In the genomic region with DNA sequence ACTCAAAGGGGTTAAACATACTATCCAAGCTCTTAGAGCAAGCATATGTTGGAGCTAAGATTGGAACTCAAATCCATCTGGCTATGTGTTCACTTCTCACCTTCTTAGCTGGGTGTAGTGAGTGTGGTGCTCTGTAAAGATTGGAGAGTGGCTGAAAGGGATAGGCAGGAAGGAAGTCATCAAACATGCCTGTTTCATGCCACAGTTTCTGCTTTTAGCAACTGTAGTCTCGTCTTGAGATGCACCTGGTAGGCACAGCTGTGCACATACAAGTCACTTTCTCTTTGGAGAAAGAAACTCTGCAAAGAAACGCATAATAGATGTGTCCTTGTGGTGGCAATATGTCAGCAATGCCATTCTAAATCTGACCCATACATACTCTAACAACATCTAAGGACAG, we compare ENCODE assay signal across 24 cellular contexts.
DNase-seq lines count a peak whose midpoint lies in the region; ATAC-seq, FAIRE-seq and TF ChIP-seq lines count a peak whose summit lies in the region.
"Had no signal": no experiment of that assay in that cellular context is flagged by ENCODE, and none has a peak within 500 bp of the region (broad histone marks: within the 10 kb centered on the region; RNA-seq: fewer than 3 reads in every experiment).

No MANE protein-coding gene starts in this region.

- H3K27ac Mint-ChIP-seq in activated naive CD8-positive, alpha-beta T cell treated with anti-CD3 and anti-CD28 coated beads for 36 hours, result no peak overlapping the region
- H3K27ac Mint-ChIP-seq: CD8-positive, alpha-beta T cell had no signal

- no peaks in the 10 kb centered on the region for H3K9me3 ChIP-seq in stomach

- WGBS in stomach, 5 donors, result 49 to 58% (median 52%) methylated on average over 2 of the region's 2 CpGs

- H3K4me3 ChIP-seq in bronchial epithelial cell (ENCODE audit: low read depth, low read length) (no peak overlapping the region), stomach (no peak overlapping the region)
- H3K4me3 ChIP-seq: SK-N-MC had no signal

- no peak overlapping the region for H3K27ac ChIP-seq in stomach
- H3K27ac ChIP-seq: HL-60, KMS-11, RWPE1, SK-N-MC had no signal

- intact Hi-C loops in stomach (cut with DNase I; ENCODE audit: low total_unique reads), result no loop called here

- H3K4me1 Mint-ChIP-seq in activated naive CD8-positive, alpha-beta T cell treated with anti-CD3 and anti-CD28 coated beads for 36 hours, result no peaks in the 10 kb centered on the region

- peaks cover 1% of the 10 kb centered on the region for H3K27me3 ChIP-seq in bronchial epithelial cell (ENCODE audit: control insufficient read depth, insufficient read depth, low read length)
- H3K27me3 ChIP-seq in stomach, result no peaks in the 10 kb centered on the region

- ATAC-seq in GM19324 (IDR thresholded peaks at IDR 0.05; ENCODE audit: low FRiP score, unreplicated experiment), result peak; percentile 56
- ATAC-seq: CD8-positive, alpha-beta T cell; HepG2 had no signal

- no peak overlapping the region for H3K4me3 Mint-ChIP-seq in activated naive CD8-positive, alpha-beta T cell treated with anti-CD3 and anti-CD28 coated beads for 36 hours
- H3K4me3 Mint-ChIP-seq: CD8-positive, alpha-beta T cell had no signal

- TF ChIP-seq EP300 in stomach (IDR thresholded peaks at IDR 0.05), result no peak

- peaks cover 7% of the 10 kb centered on the region for H3K27me3 Mint-ChIP-seq in activated naive CD8-positive, alpha-beta T cell treated with anti-CD3 and anti-CD28 coated beads for 36 hours

- no peaks in the 10 kb centered on the region for H3K36me3 Mint-ChIP-seq in activated naive CD8-positive, alpha-beta T cell treated with anti-CD3 and anti-CD28 coated beads for 36 hours
- H3K36me3 Mint-ChIP-seq: CD8-positive, alpha-beta T cell had no signal

- peak; percentile 18 for FAIRE-seq in bronchial epithelial cell (lab: Jason Lieb, UNC)
- FAIRE-seq: HepG2 had no signal

- TF ChIP-seq CTCF in bronchial epithelial cell (IDR thresholded peaks at IDR 0.05; ENCODE audit: insufficient read depth, low read length, severe bottlenecking) (no peak), stomach (IDR thresholded peaks at IDR 0.05) (no peak)

- DNase-seq in KG1 (lab: John Stamatoyannopoulos, UW) (peak; percentile 18), bronchial epithelial cell (ENCODE audit: low read depth) (no peak), GM19238 (ENCODE audit: insufficient read length, low spot score) (no peak), stomach (no peak)
- no peak for DNase-seq in activated naive CD4-positive, alpha-beta T cell treated with Interleukin-2 at 50 U/mL for 16 hours
- DNase-seq in activated naive CD8-positive, alpha-beta T cell treated with anti-CD3 and anti-CD28 coated beads for 36 hours, result no peak
- DNase-seq: Calu3; CD8-positive, alpha-beta T cell; DMS153; GDM1; GOT3; NCI-H1048; NCI-H1436; NCI-H187 treated with DMSO at 0.1 percent for 48 hours; NCI-H2107; NCI-H510A; SHP77 treated with DMSO at 0.1 percent for 48 hours; T-helper 2 cell had no signal

- TF ChIP-seq POLR2A in stomach (IDR thresholded peaks at IDR 0.05), result no peak

- H3K36me3 ChIP-seq in bronchial epithelial cell (ENCODE audit: control insufficient read depth, insufficient read depth, low read length), result no peaks in the 10 kb centered on the region
- no peaks in the 10 kb centered on the region for H3K36me3 ChIP-seq in stomach

- H3K4me1 ChIP-seq in stomach, result peaks cover 0 to 9% (median 2%) of the 10 kb centered on the region in 4 donors

- H3K9me3 Mint-ChIP-seq in activated naive CD8-positive, alpha-beta T cell treated with anti-CD3 and anti-CD28 coated beads for 36 hours, result no peaks in the 10 kb centered on the region
- H3K9me3 Mint-ChIP-seq: CD8-positive, alpha-beta T cell had no signal
